Comparison of ENCODE assay signal across 1 cellular context in the genomic region with DNA sequence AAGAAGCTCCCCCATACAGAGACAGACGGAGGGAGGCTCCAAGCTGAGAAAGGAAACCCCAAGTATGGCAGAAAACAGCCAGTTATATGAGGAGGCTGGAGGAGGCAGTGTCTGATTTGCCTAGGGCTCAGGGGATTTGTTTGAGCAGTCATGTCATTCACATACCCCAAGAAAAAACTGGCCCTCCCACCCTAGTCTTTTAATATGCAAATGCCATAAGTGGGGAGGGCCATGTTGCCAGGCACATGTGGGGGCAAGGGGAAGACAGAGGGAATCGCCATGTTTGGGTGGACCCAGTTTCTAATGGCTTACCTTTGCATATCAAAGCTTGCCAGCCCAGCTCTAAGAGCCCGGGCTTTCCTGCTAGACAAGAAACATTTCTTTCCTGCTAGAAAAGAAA.
TF ChIP-seq lines count a peak whose summit lies in the region.

No MANE protein-coding gene starts in this region.

TF ChIP-seq in GM23338, 12 proteins besides CTCF, POLR2A, EP300 and RAD21 (continued from another document):
- TF ChIP-seq, protein P1, sequence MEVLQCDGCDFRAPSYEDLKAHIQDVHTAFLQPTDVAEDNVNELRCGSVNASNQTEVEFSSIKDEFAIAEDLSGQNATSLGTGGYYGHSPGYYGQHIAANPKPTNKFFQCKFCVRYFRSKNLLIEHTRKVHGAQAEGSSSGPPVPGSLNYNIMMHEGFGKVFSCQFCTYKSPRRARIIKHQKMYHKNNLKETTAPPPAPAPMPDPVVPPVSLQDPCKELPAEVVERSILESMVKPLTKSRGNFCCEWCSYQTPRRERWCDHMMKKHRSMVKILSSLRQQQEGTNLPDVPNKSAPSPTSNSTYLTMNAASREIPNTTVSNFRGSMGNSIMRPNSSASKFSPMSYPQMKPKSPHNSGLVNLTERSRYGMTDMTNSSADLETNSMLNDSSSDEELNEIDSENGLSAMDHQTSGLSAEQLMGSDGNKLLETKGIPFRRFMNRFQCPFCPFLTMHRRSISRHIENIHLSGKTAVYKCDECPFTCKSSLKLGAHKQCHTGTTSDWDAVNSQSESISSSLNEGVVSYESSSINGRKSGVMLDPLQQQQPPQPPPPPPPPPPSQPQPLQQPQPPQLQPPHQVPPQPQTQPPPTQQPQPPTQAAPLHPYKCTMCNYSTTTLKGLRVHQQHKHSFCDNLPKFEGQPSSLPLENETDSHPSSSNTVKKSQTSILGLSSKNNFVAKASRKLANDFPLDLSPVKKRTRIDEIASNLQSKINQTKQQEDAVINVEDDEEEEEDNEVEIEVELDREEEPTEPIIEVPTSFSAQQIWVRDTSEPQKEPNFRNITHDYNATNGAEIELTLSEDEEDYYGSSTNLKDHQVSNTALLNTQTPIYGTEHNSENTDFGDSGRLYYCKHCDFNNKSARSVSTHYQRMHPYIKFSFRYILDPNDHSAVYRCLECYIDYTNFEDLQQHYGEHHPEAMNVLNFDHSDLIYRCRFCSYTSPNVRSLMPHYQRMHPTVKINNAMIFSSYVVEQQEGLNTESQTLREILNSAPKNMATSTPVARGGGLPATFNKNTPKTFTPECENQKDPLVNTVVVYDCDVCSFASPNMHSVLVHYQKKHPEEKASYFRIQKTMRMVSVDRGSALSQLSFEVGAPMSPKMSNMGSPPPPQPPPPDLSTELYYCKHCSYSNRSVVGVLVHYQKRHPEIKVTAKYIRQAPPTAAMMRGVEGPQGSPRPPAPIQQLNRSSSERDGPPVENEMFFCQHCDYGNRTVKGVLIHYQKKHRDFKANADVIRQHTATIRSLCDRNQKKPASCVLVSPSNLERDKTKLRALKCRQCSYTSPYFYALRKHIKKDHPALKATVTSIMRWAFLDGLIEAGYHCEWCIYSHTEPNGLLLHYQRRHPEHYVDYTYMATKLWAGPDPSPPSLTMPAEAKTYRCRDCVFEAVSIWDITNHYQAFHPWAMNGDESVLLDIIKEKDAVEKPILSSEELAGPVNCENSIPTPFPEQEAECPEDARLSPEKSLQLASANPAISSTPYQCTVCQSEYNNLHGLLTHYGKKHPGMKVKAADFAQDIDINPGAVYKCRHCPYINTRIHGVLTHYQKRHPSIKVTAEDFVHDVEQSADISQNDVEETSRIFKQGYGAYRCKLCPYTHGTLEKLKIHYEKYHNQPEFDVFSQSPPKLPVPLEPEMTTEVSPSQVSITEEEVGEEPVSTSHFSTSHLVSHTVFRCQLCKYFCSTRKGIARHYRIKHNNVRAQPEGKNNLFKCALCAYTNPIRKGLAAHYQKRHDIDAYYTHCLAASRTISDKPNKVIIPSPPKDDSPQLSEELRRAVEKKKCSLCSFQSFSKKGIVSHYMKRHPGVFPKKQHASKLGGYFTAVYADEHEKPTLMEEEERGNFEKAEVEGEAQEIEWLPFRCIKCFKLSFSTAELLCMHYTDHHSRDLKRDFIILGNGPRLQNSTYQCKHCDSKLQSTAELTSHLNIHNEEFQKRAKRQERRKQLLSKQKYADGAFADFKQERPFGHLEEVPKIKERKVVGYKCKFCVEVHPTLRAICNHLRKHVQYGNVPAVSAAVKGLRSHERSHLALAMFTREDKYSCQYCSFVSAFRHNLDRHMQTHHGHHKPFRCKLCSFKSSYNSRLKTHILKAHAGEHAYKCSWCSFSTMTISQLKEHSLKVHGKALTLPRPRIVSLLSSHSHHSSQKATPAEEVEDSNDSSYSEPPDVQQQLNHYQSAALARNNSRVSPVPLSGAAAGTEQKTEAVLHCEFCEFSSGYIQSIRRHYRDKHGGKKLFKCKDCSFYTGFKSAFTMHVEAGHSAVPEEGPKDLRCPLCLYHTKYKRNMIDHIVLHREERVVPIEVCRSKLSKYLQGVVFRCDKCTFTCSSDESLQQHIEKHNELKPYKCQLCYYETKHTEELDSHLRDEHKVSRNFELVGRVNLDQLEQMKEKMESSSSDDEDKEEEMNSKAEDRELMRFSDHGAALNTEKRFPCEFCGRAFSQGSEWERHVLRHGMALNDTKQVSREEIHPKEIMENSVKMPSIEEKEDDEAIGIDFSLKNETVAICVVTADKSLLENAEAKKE (CRISPR knock-in tag; IDR thresholded peaks at IDR 0.05) = peak; percentile 65; the same call in 1 of the 2 replicates
- 0 out of 2 replicates have a peak, but pooled peaks have one; percentile 35 for TF ChIP-seq ETS1 (IDR thresholded peaks at IDR 0.05)
- TF ChIP-seq EZH2phosphoT487 (IDR thresholded peaks at IDR 0.05; ENCODE audit: unreplicated experiment) = no peak
- peak; percentile 51 for TF ChIP-seq NANOG (IDR thresholded peaks at IDR 0.05; ENCODE audit: borderline replicate concordance)
